Comparison of ENCODE assay signal across 24 cellular contexts in the genomic region with DNA sequence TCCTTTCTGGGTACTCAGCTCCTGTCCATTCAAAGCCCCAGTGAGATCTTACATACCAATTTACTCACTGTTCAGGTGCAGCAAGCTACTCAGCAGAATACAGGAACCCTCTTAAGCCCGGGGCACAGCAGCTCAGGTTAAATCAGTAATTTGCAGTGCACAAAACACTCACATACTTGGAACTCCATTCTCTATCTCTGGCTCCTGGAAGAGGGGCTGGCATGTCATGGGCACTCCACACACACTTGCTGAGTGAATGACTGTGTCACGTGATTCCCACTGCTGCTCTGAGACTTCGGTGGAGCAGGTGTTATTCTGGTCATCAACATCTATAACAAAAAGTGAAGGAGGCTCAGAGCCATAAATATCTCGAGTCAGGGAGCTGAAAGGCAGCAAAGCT.
DNase-seq lines count a peak whose midpoint lies in the region; ATAC-seq and TF ChIP-seq lines count a peak whose summit lies in the region.
"Had no signal": no experiment of that assay in that cellular context is flagged by ENCODE, and none has a peak within 500 bp of the region (broad histone marks: within the 10 kb centered on the region; RNA-seq: fewer than 3 reads in every experiment).

No MANE protein-coding gene starts in this region.

- no peaks in the 10 kb centered on the region for H3K9me3 Mint-ChIP-seq in activated naive CD4-positive, alpha-beta T cell treated with anti-CD3 and anti-CD28 coated beads, Interleukin-2, amount 10 ng/mL, durations not matched to agents 7 days and 5 days
- H3K9me3 Mint-ChIP-seq: activated naive CD4-positive, alpha-beta T cell treated with anti-CD3 and anti-CD28 coated beads for 36 hours; H9; WTC11 had no signal

- CTCF ChIA-PET in activated naive CD4-positive, alpha-beta T cell treated with anti-CD3 and anti-CD28 coated beads, Interleukin-2, amount 10 ng/mL, durations not matched to agents 7 days and 5 days (lab: Charles Lee) = interaction anchor here (1.0 kb wide), 1 partner anchor 18 kb away, joined by 3 read pairs; no protein-coding TSS in a partner anchor

- no peaks in the 10 kb centered on the region for H3K4me1 Mint-ChIP-seq in activated naive CD4-positive, alpha-beta T cell treated with anti-CD3 and anti-CD28 coated beads, Interleukin-2, amount 10 ng/mL, durations not matched to agents 7 days and 5 days
- H3K4me1 Mint-ChIP-seq: WTC11 had no signal

- no peak overlapping the region for H3K27ac ChIP-seq in right atrium auricular region
- H3K27ac ChIP-seq: BLaER1 treated with 17β-estradiol and CSF1 and Interleukin-3, amounts not matched to agents 10 nM and 100 nM; brain microvascular endothelial cell; SJSA1; stomach; tibial nerve had no signal

- intact Hi-C loops in left ventricle myocardium superior (cut with micrococcal nuclease) = no loop called here

- no peaks in the 10 kb centered on the region for H3K4me1 ChIP-seq in right atrium auricular region
- H3K4me1 ChIP-seq: tibial nerve had no signal

- no peaks in the 10 kb centered on the region for H3K36me3 ChIP-seq in right atrium auricular region
- H3K36me3 ChIP-seq: BLaER1 treated with 17β-estradiol and CSF1 and Interleukin-3, amounts not matched to agents 10 nM and 100 nM; brain microvascular endothelial cell; SJSA1; stomach; tibial nerve had no signal

- H3K27ac Mint-ChIP-seq in activated naive CD4-positive, alpha-beta T cell treated with anti-CD3 and anti-CD28 coated beads, Interleukin-2, amount 10 ng/mL, durations not matched to agents 7 days and 5 days = no peak overlapping the region
- H3K27ac Mint-ChIP-seq: activated naive CD4-positive, alpha-beta T cell treated with anti-CD3 and anti-CD28 coated beads for 36 hours; H9; nephron progenitor cell; WTC11 had no signal

- H3K27me3 Mint-ChIP-seq in activated naive CD4-positive, alpha-beta T cell treated with anti-CD3 and anti-CD28 coated beads, Interleukin-2, amount 10 ng/mL, durations not matched to agents 7 days and 5 days = no peaks in the 10 kb centered on the region

- H3K27me3 ChIP-seq in right atrium auricular region = no peaks in the 10 kb centered on the region
- H3K27me3 ChIP-seq: BLaER1 treated with 17β-estradiol and CSF1 and Interleukin-3, amounts not matched to agents 10 nM and 100 nM; brain microvascular endothelial cell; SJSA1; stomach; tibial nerve had no signal

- H3K36me3 Mint-ChIP-seq in activated naive CD4-positive, alpha-beta T cell treated with anti-CD3 and anti-CD28 coated beads, Interleukin-2, amount 10 ng/mL, durations not matched to agents 7 days and 5 days = no peaks in the 10 kb centered on the region
- H3K36me3 Mint-ChIP-seq: WTC11 had no signal

- H3K9me3 ChIP-seq in right atrium auricular region = no peaks in the 10 kb centered on the region
- H3K9me3 ChIP-seq: BLaER1 treated with 17β-estradiol and CSF1 and Interleukin-3, amounts not matched to agents 10 nM and 100 nM; mucosa of descending colon; SJSA1; stomach; tibial nerve had no signal

- TF ChIP-seq CTCF in right atrium auricular region (IDR thresholded peaks at IDR 0.05) = no peak

- no peak overlapping the region for H3K4me3 ChIP-seq in right atrium auricular region
- H3K4me3 ChIP-seq: BLaER1 treated with 17β-estradiol and CSF1 and Interleukin-3, amounts not matched to agents 10 nM and 100 nM; lung; mucosa of descending colon; SJSA1; smooth muscle cell; stomach; tibial nerve had no signal

- peak; percentile 27 for DNase-seq in left ventricle myocardium superior
- no peak for DNase-seq in right atrium auricular region (ENCODE audit: low spot score)
- DNase-seq in NCI-H187 treated with DMSO at 0.1 percent for 48 hours (lab: John Stamatoyannopoulos, UW) = peak; percentile 19
- DNase-seq in activated CD4-positive, alpha-beta T cell treated with anti-CD3 and anti-CD28 coated beads, Interleukin-2, amount 50 U/mL, for 1 hour = no peak
- DNase-seq in epidermal melanocyte (ENCODE audit: insufficient read length, low spot score) = no peak
- DNase-seq in activated naive CD4-positive, alpha-beta T cell treated with anti-CD3 and anti-CD28 coated beads, Interleukin-2, amount 10 ng/mL, durations not matched to agents 7 days and 5 days = no peak
- DNase-seq: activated naive CD4-positive, alpha-beta T cell treated with anti-CD3 and anti-CD28 coated beads for 36 hours; brain microvascular endothelial cell; H9; kidney; mucosa of descending colon; NCI-H1694 treated with DMSO at 0.1 percent for 48 hours; NCI-H2227 treated with DMSO at 0.1 percent for 48 hours; NCI-H69; nephron progenitor cell; stimulated activated CD4-positive, alpha-beta T cell treated with anti-CD3 and anti-CD28 coated beads, Interleukin-1b, Interleukin-23, amount 100 ng/mL, for 48 hours; stomach had no signal

- no peak overlapping the region for H3K4me3 Mint-ChIP-seq in activated naive CD4-positive, alpha-beta T cell treated with anti-CD3 and anti-CD28 coated beads, Interleukin-2, amount 10 ng/mL, durations not matched to agents 7 days and 5 days
- H3K4me3 Mint-ChIP-seq: activated naive CD4-positive, alpha-beta T cell treated with anti-CD3 and anti-CD28 coated beads for 36 hours; H9; nephron progenitor cell; WTC11 had no signal

- ATAC-seq in left ventricle myocardium superior (peak; percentile 76), HG02870 (IDR thresholded peaks at IDR 0.05; ENCODE audit: unreplicated experiment) (peak; percentile 16)
- ATAC-seq: mucosa of descending colon, WTC11 had no signal

Comparison
In these comparisons a context has a peak if more than half of its experiments do, and no peak if none do; other contexts are left out.
1. DNase-seq: peak in left ventricle myocardium superior (single experiment) and NCI-H187 treated with DMSO at 0.1 percent for 48 hours (single experiment); none in right atrium auricular region (single experiment), activated CD4-positive, alpha-beta T cell treated with anti-CD3 and anti-CD28 coated beads, Interleukin-2, amount 50 U/mL, for 1 hour (single experiment), epidermal melanocyte (single experiment) and activated naive CD4-positive, alpha-beta T cell treated with anti-CD3 and anti-CD28 coated beads, Interleukin-2, amount 10 ng/mL, durations not matched to agents 7 days and 5 days (single experiment).